Comparison of ENCODE assay signal across 13 cellular contexts in the genomic region with DNA sequence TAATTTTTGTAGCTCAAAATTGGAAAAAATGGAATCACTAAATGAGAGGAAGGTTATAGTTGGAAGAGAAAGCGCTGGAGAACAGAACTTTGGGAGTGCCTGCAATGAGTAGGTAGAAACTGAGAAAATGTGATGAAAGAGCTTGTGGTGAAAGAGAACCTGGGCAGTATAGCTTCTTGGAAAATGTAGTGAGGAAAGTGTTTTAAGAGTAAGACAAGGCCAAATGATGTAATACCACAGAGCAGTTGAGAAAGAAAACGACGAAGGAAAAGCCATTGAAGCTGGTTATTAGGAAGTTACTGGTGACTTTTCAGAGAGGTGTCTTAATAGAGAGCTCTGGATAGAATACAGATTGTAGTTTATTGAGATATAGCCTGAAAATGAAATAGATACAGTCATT.
DNase-seq lines count a peak whose midpoint lies in the region; ATAC-seq, FAIRE-seq and TF ChIP-seq lines count a peak whose summit lies in the region.
"Had no signal": no experiment of that assay in that cellular context is flagged by ENCODE, and none has a peak within 500 bp of the region (broad histone marks: within the 10 kb centered on the region; RNA-seq: fewer than 3 reads in every experiment).

No MANE protein-coding gene starts in this region.

- no peak overlapping the region for H3K4me3 Mint-ChIP-seq in T-helper 17 cell
- H3K4me3 Mint-ChIP-seq: activated CD4-positive, alpha-beta memory T cell treated with anti-CD3 and anti-CD28 coated beads for 36 hours had no signal

- no peaks in the 10 kb centered on the region for H3K9me3 ChIP-seq in T-helper 17 cell (ENCODE audit: control insufficient read depth, low read length, poor library complexity, severe bottlenecking)
- no peaks in the 10 kb centered on the region for H3K9me3 ChIP-seq in kidney (ENCODE audit: control insufficient read depth in 1 of 2, low read length in 2 of 2)

- TF ChIP-seq CTCF in AG10803 (conservative IDR thresholded peaks at IDR 0.05; ENCODE audit: low read length): no peak
- no peak for TF ChIP-seq CTCF in kidney (IDR thresholded peaks at IDR 0.05; ENCODE audit: borderline replicate concordance, extremely low read depth, insufficient read depth)

- H3K4me3 ChIP-seq in AG10803 (ENCODE audit: low read length): no peak overlapping the region
- H3K4me3 ChIP-seq in kidney (ENCODE audit: low read length in 2 of 2): no peak overlapping the region

- no peak for FAIRE-seq in kidney (lab: Jason Lieb, UNC)

- intact Hi-C loops in kidney (cut with DNase I): no loop called here

- H3K27me3 Mint-ChIP-seq in T-helper 17 cell: peaks cover 4% of the 10 kb centered on the region
- H3K27me3 Mint-ChIP-seq: activated CD4-positive, alpha-beta memory T cell treated with anti-CD3 and anti-CD28 coated beads for 36 hours had no signal

- ATAC-seq in T-helper 17 cell: no peak
- no peak for ATAC-seq in GM18909 (IDR thresholded peaks at IDR 0.05; ENCODE audit: poor library complexity, unreplicated experiment)
- ATAC-seq in GM21723 (IDR thresholded peaks at IDR 0.05; ENCODE audit: unreplicated experiment): no peak

- H3K27ac ChIP-seq in kidney (ENCODE audit: low read depth in 2 of 2, low read length in 2 of 2): peak overlapping the region in 1 of 2 donors; percentile 23
- H3K27ac ChIP-seq: parathyroid adenoma had no signal

- H3K4me1 ChIP-seq in kidney (ENCODE audit: control insufficient read depth in 1 of 2, insufficient read depth in 1 of 2, low read depth in 1 of 2, low read length in 2 of 2): no peaks in the 10 kb centered on the region
- H3K4me1 ChIP-seq: parathyroid adenoma had no signal

- H3K27ac Mint-ChIP-seq in T-helper 17 cell: peak overlapping the region; percentile 62
- H3K27ac Mint-ChIP-seq: activated CD4-positive, alpha-beta memory T cell treated with anti-CD3 and anti-CD28 coated beads for 36 hours had no signal

- DNase-seq in AG10803 (ENCODE audit: low read depth) (peak; percentile 23), M059J (ENCODE audit: low read depth) (peak; percentile 22), T-helper 17 cell (no peak), fibroblast of gingiva (ENCODE audit: low read depth) (peak; percentile 5), kidney (no peak), cerebellar nuclear complex (lab: John Stamatoyannopoulos, UW) (no peak)
- DNase-seq: activated CD4-positive, alpha-beta memory T cell treated with anti-CD3 and anti-CD28 coated beads for 36 hours; caudate nucleus; midbrain; T-helper 9 cell had no signal

- H3K36me3 ChIP-seq in kidney (ENCODE audit: control insufficient read depth in 1 of 2, insufficient read depth in 2 of 2, low read length in 2 of 2): no peaks in the 10 kb centered on the region

- no peak overlapping the region for H3K9ac ChIP-seq in kidney (ENCODE audit: low read length in 2 of 2)
- H3K9ac ChIP-seq: parathyroid adenoma had no signal

- H3K4me1 Mint-ChIP-seq in T-helper 17 cell: peaks cover 16% of the 10 kb centered on the region

- H3K36me3 Mint-ChIP-seq in T-helper 17 cell (ENCODE audit: low read depth): no peaks in the 10 kb centered on the region
- H3K36me3 Mint-ChIP-seq: activated CD4-positive, alpha-beta memory T cell treated with anti-CD3 and anti-CD28 coated beads for 36 hours had no signal

Comparison
In these comparisons a context has a peak if more than half of its experiments do, and no peak if none do; other contexts are left out.
1. DNase-seq: peak in AG10803 (single experiment), M059J (single experiment) and fibroblast of gingiva (single experiment); none in T-helper 17 cell (0 of 3), kidney (single experiment) and cerebellar nuclear complex (0 of 2).